ENCODE assay signal across 16 cellular contexts in the genomic region with DNA sequence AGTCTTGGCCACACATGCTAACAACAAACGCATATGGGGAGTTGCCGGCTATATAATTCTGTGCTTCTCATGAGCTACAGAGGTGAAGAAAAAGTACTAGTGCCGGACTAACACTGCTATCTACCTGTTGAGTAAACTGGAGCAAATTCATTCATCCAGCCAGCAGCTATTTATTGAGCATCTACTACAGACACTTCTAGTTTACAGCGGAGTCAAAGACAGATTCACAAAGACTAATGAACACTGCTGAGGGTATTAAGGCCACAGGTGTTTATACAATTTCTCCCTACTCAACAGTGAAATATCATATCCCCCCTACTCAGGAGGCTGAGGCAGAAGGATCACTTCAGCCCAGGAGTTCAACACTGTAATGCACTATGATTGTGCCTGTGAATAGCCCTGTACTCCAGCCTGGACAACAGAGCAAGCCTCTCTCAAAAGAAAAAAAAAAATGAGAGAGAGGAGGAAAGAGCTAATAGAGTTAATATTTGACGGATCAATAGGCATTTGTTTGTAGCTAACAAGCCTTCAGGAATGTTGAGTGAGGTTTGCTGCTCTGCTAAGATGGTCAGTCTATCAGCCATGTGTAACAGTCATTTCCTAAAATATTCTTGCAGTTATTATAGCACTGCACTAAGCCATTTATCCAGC. TPM values are rescaled to one million over a fixed set of nuclear protein-coding genes. Genes with fewer than 3 reads are reported as not detected.
A peak's percentile ranks its signal among the peaks of the same experiment; 100 is the strongest.
DNase-seq lines count a peak whose midpoint lies in the region; ATAC-seq and TF ChIP-seq lines count a peak whose summit lies in the region.
"Had no signal": no experiment of that assay in that cellular context is flagged by ENCODE, and none has a peak within 500 bp of the region (broad histone marks: within the 10 kb centered on the region; RNA-seq: fewer than 3 reads in every experiment).

No MANE protein-coding gene starts in this region.

- H3K9me3 ChIP-seq in BLaER1, result no peaks in the 10 kb centered on the region; the same call in 1 of the 2 replicates
- no peaks in the 10 kb centered on the region for H3K9me3 ChIP-seq in body of pancreas
- no peaks in the 10 kb centered on the region for H3K9me3 ChIP-seq in gastroesophageal sphincter

- no peaks in the 10 kb centered on the region for H3K9me3 Mint-ChIP-seq in activated T-helper 2 cell treated with anti-CD3 and anti-CD28 coated beads, Interferon-gamma antibody, Interleukin-2, Interleukin-4, amounts not matched to agents 10 μg/mL and 5 μg/mL and 100 μg/mL, durations not matched to agents 14 hours and 24 hours and 36 hours
- H3K9me3 Mint-ChIP-seq in activated CD4-positive, alpha-beta T cell treated with anti-CD3 and anti-CD28 coated beads for 36 hours (ENCODE audit: low read depth), result no peaks in the 10 kb centered on the region
- no peaks in the 10 kb centered on the region for H3K9me3 Mint-ChIP-seq in activated CD8-positive, alpha-beta T cell treated with anti-CD3 and anti-CD28 coated beads for 36 hours
- H3K9me3 Mint-ChIP-seq: CD4-positive, alpha-beta T cell had no signal

- no peak overlapping the region for H3K4me3 Mint-ChIP-seq in activated T-helper 2 cell treated with anti-CD3 and anti-CD28 coated beads, Interferon-gamma antibody, Interleukin-2, Interleukin-4, amounts not matched to agents 10 μg/mL and 5 μg/mL and 100 μg/mL, durations not matched to agents 14 hours and 24 hours and 36 hours (ENCODE audit: low read depth)
- no peak overlapping the region for H3K4me3 Mint-ChIP-seq in activated CD4-positive, alpha-beta T cell treated with anti-CD3 and anti-CD28 coated beads for 36 hours
- H3K4me3 Mint-ChIP-seq in activated CD8-positive, alpha-beta T cell treated with anti-CD3 and anti-CD28 coated beads for 36 hours, result no peak overlapping the region
- H3K4me3 Mint-ChIP-seq: CD4-positive, alpha-beta T cell had no signal

- H3K4me1 ChIP-seq in BLaER1 (peaks cover 54% of the 10 kb centered on the region), body of pancreas (peaks cover 42% of the 10 kb centered on the region), gastroesophageal sphincter (peaks cover 9 to 95% (median 17%) of the 10 kb centered on the region in 3 donors)

- POLR2A ChIA-PET in activated CD4-positive, alpha-beta T cell treated with anti-CD3 and anti-CD28 coated beads for 36 hours (lab: Charles Lee), result no interaction called here
- POLR2A ChIA-PET in activated CD8-positive, alpha-beta T cell treated with anti-CD3 and anti-CD28 coated beads for 36 hours (lab: Charles Lee), result no interaction called here

- DNase-seq in body of pancreas (no peak), renal cortical epithelial cell (ENCODE audit: low read depth) (peak; percentile 94)
- DNase-seq in activated T-helper 2 cell treated with anti-CD3 and anti-CD28 coated beads, Interferon-gamma antibody, Interleukin-2, Interleukin-4, amounts not matched to agents 10 μg/mL and 5 μg/mL and 100 μg/mL, durations not matched to agents 14 hours and 24 hours and 36 hours (ENCODE audit: low spot score), result no peak
- DNase-seq in activated CD4-positive, alpha-beta T cell treated with anti-CD3 and anti-CD28 coated beads for 36 hours, result no peak
- DNase-seq in activated CD8-positive, alpha-beta T cell treated with anti-CD3 and anti-CD28 coated beads for 36 hours, result no peak
- DNase-seq: AML-193; Calu3; CD4-positive, alpha-beta T cell; NCI-H1417 treated with DMSO at 0.1 percent for 48 hours; NCI-H526 had no signal

- H3K36me3 ChIP-seq in BLaER1 (no peaks in the 10 kb centered on the region), body of pancreas (replicated peaks in 1 of 2; ENCODE audit: insufficient read depth in 1 of 2, low read depth in 2 of 2) (no peaks in the 10 kb centered on the region), gastroesophageal sphincter (no peaks in the 10 kb centered on the region)

- H3K4me1 Mint-ChIP-seq in activated T-helper 2 cell treated with anti-CD3 and anti-CD28 coated beads, Interferon-gamma antibody, Interleukin-2, Interleukin-4, amounts not matched to agents 10 μg/mL and 5 μg/mL and 100 μg/mL, durations not matched to agents 14 hours and 24 hours and 36 hours (ENCODE audit: low read depth), result peaks cover 5% of the 10 kb centered on the region
- H3K4me1 Mint-ChIP-seq in activated CD4-positive, alpha-beta T cell treated with anti-CD3 and anti-CD28 coated beads for 36 hours, result no peaks in the 10 kb centered on the region
- H3K4me1 Mint-ChIP-seq in activated CD8-positive, alpha-beta T cell treated with anti-CD3 and anti-CD28 coated beads for 36 hours (ENCODE audit: low read depth), result no peaks in the 10 kb centered on the region

- WGBS in body of pancreas, 2 donors, result 79% methylated on average over 5 of the region's 5 CpGs
- WGBS in gastroesophageal sphincter (ENCODE audit: low coverage in 1 of 2), 2 donors, result 69 to 74% methylated on average over 2 to 5 of the region's 5 CpGs

- intact Hi-C loops in body of pancreas (cut with DNase I), result no loop called here
- intact Hi-C loops in activated T-helper 2 cell treated with anti-CD3 and anti-CD28 coated beads, Interferon-gamma antibody, Interleukin-2, Interleukin-4, amounts not matched to agents 10 μg/mL and 5 μg/mL and 100 μg/mL, durations not matched to agents 14 hours and 24 hours and 36 hours (cut with micrococcal nuclease), result no loop called here
- intact Hi-C loops in activated CD4-positive, alpha-beta T cell treated with anti-CD3 and anti-CD28 coated beads for 36 hours (cut with DNase I, micrococcal nuclease), result no loop called here
- intact Hi-C loops in activated CD8-positive, alpha-beta T cell treated with anti-CD3 and anti-CD28 coated beads for 36 hours (cut with micrococcal nuclease), result no loop called here

- H3K27me3 ChIP-seq in BLaER1 (no peaks in the 10 kb centered on the region), body of pancreas (no peaks in the 10 kb centered on the region), gastroesophageal sphincter (no peaks in the 10 kb centered on the region)

- TF ChIP-seq CTCF in body of pancreas (IDR thresholded peaks at IDR 0.05) (no peak), gastroesophageal sphincter (IDR thresholded peaks at IDR 0.05) (no peak)
- TF ChIP-seq CTCF in activated CD8-positive, alpha-beta T cell treated with anti-CD3 and anti-CD28 coated beads for 36 hours (IDR thresholded peaks at IDR 0.05), result no peak

- H3K27ac ChIP-seq in BLaER1 (no peak overlapping the region), body of pancreas (peak overlapping the region; percentile 39 to 70 (median 60)), gastroesophageal sphincter (peak overlapping the region; percentile 82 to 92 (median 88))
- H3K27ac ChIP-seq: RWPE1 had no signal

- TF ChIP-seq EP300 in gastroesophageal sphincter (IDR thresholded peaks at IDR 0.05), result no peak

- H3K36me3 Mint-ChIP-seq in activated T-helper 2 cell treated with anti-CD3 and anti-CD28 coated beads, Interferon-gamma antibody, Interleukin-2, Interleukin-4, amounts not matched to agents 10 μg/mL and 5 μg/mL and 100 μg/mL, durations not matched to agents 14 hours and 24 hours and 36 hours (ENCODE audit: low read depth), result no peaks in the 10 kb centered on the region
- no peaks in the 10 kb centered on the region for H3K36me3 Mint-ChIP-seq in activated CD4-positive, alpha-beta T cell treated with anti-CD3 and anti-CD28 coated beads for 36 hours (ENCODE audit: low read depth)
- H3K36me3 Mint-ChIP-seq in activated CD8-positive, alpha-beta T cell treated with anti-CD3 and anti-CD28 coated beads for 36 hours (ENCODE audit: low read depth), result no peaks in the 10 kb centered on the region

- H3K4me2 ChIP-seq in BLaER1, result peak overlapping the region; percentile 51

- no peak overlapping the region for H3K9ac ChIP-seq in BLaER1

- TF ChIP-seq POLR2A in body of pancreas (IDR thresholded peaks at IDR 0.05), result no peak
- TF ChIP-seq POLR2A in gastroesophageal sphincter (IDR thresholded peaks at IDR 0.05), result no peak

- CTCF ChIA-PET in activated CD4-positive, alpha-beta T cell treated with anti-CD3 and anti-CD28 coated beads for 36 hours (lab: Charles Lee), result interaction anchor here (0.6 kb wide), 1 partner anchor 496 kb away, joined by 3 read pairs; no protein-coding TSS in a partner anchor
- CTCF ChIA-PET in activated CD8-positive, alpha-beta T cell treated with anti-CD3 and anti-CD28 coated beads for 36 hours (lab: Charles Lee), result no interaction called here

- H3K27ac Mint-ChIP-seq in activated T-helper 2 cell treated with anti-CD3 and anti-CD28 coated beads, Interferon-gamma antibody, Interleukin-2, Interleukin-4, amounts not matched to agents 10 μg/mL and 5 μg/mL and 100 μg/mL, durations not matched to agents 14 hours and 24 hours and 36 hours, result no peak overlapping the region
- H3K27ac Mint-ChIP-seq in activated CD4-positive, alpha-beta T cell treated with anti-CD3 and anti-CD28 coated beads for 36 hours, result no peak overlapping the region
- H3K27ac Mint-ChIP-seq in activated CD8-positive, alpha-beta T cell treated with anti-CD3 and anti-CD28 coated beads for 36 hours, result no peak overlapping the region
- H3K27ac Mint-ChIP-seq: CD4-positive, alpha-beta T cell had no signal

- H3K4me3 ChIP-seq in BLaER1, result no peak overlapping the region
- no peak overlapping the region for H3K4me3 ChIP-seq in body of pancreas
- H3K4me3 ChIP-seq in gastroesophageal sphincter, result no peak overlapping the region
- H3K4me3 ChIP-seq: GM12878 had no signal

- no peaks in the 10 kb centered on the region for H3K27me3 Mint-ChIP-seq in activated T-helper 2 cell treated with anti-CD3 and anti-CD28 coated beads, Interferon-gamma antibody, Interleukin-2, Interleukin-4, amounts not matched to agents 10 μg/mL and 5 μg/mL and 100 μg/mL, durations not matched to agents 14 hours and 24 hours and 36 hours (ENCODE audit: low read depth)
- H3K27me3 Mint-ChIP-seq in activated CD4-positive, alpha-beta T cell treated with anti-CD3 and anti-CD28 coated beads for 36 hours, result peaks cover 2% of the 10 kb centered on the region
- no peaks in the 10 kb centered on the region for H3K27me3 Mint-ChIP-seq in activated CD8-positive, alpha-beta T cell treated with anti-CD3 and anti-CD28 coated beads for 36 hours

- no peaks in the 10 kb centered on the region for H4K20me1 ChIP-seq in BLaER1

- peak; percentile 58 for ATAC-seq in body of pancreas
- no peak for ATAC-seq in gastroesophageal sphincter
- no peak for ATAC-seq in activated CD4-positive, alpha-beta T cell treated with anti-CD3 and anti-CD28 coated beads for 36 hours
- ATAC-seq in activated CD8-positive, alpha-beta T cell treated with anti-CD3 and anti-CD28 coated beads for 36 hours, result no peak
- ATAC-seq in HG03378 (IDR thresholded peaks at IDR 0.05; ENCODE audit: unreplicated experiment), result no peak
- ATAC-seq: GM12878, HCT116 had no signal

RNA-seq across cellular contexts. Expression of a gene that starts 17.8 kb away (rescaled TPM):
- total RNA-seq in body of pancreas, result 10 to 100 TPM; 10.6 to 18.8 TPM
- total RNA-seq in gastroesophageal sphincter, result 100 to 1,000 TPM; 119 to 251 (median 185) TPM
- 0.52 and 0.99 TPM in 2 replicates for total RNA-seq in renal cortical epithelial cell
- total RNA-seq in activated T-helper 2 cell treated with anti-CD3 and anti-CD28 coated beads, Interferon-gamma antibody, Interleukin-2, Interleukin-4, amounts not matched to agents 10 μg/mL and 5 μg/mL and 100 μg/mL, durations not matched to agents 14 hours and 24 hours and 36 hours, result not detected in 2 replicates
- total RNA-seq in activated CD4-positive, alpha-beta T cell treated with anti-CD3 and anti-CD28 coated beads for 36 hours, result not detected
- total RNA-seq in activated CD8-positive, alpha-beta T cell treated with anti-CD3 and anti-CD28 coated beads for 36 hours, result not detected
- total RNA-seq: CD4-positive, alpha-beta T cell; GM12878 had no signal

Comparison
In these comparisons a context has a peak if more than half of its experiments do, and no peak if none do; other contexts are left out.
1. RNA of a gene that starts 17.8 kb away (total RNA-seq): 119 to 251 TPM in gastroesophageal sphincter; 10.6 to 18.8 TPM in body of pancreas, 0.52 to 0.99 TPM in renal cortical epithelial cell, not detected in activated CD4-positive, alpha-beta T cell treated with anti-CD3 and anti-CD28 coated beads for 36 hours, not detected in activated T-helper 2 cell treated with anti-CD3 and anti-CD28 coated beads, Interferon-gamma antibody, Interleukin-2, Interleukin-4, amounts not matched to agents 10 μg/mL and 5 μg/mL and 100 μg/mL, durations not matched to agents 14 hours and 24 hours and 36 hours and not detected in activated CD8-positive, alpha-beta T cell treated with anti-CD3 and anti-CD28 coated beads for 36 hours; every median in the first group is over 4 times any median in the second.